Comparison of ENCODE assay signal across 22 cellular contexts in the genomic region with DNA sequence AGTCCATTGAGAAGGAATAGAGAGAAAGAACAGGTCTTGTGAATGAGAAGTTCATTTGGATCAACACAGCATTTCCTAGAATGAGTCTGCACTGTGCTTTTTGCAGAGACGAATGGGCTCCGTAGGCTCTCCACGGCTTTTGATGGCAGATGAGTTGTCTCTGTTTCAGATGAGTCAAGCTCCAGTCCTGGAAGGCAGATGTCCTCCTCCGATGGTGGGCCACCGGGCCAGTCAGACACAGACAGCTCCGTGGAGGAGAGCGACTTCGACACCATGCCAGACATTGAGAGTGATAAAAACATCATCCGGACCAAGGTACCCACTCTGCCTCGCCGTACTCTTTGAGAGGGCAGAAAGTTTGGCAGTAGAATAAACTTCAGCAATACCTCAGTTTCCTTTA.
"Had no signal": no experiment of that assay in that cellular context is flagged by ENCODE, and none has a peak within 500 bp of the region (broad histone marks: within the 10 kb centered on the region; RNA-seq: fewer than 3 reads in every experiment).

No MANE protein-coding gene starts in this region.

- H3K27ac Mint-ChIP-seq: nephron progenitor cell; stimulated activated effector memory CD8-positive, alpha-beta T cell treated with anti-CD3 and anti-CD28 coated beads, Interleukin-12 subunit alpha, Interleukin-12 subunit beta, amount 100 ng/mL, for 72 hours had no signal

- H3K27ac ChIP-seq: gastrocnemius medialis, ovary, psoas muscle, sigmoid colon, thoracic aorta, tibial nerve, upper lobe of left lung had no signal

- ATAC-seq: gastrocnemius medialis; left lobe of liver; naive thymus-derived CD8-positive, alpha-beta T cell; psoas muscle; right cardiac atrium; stimulated activated effector memory CD8-positive, alpha-beta T cell treated with anti-CD3 and anti-CD28 coated beads, Interleukin-12 subunit alpha, Interleukin-12 subunit beta, amount 100 ng/mL, for 72 hours; stimulated activated naive CD8-positive, alpha-beta T cell treated with anti-CD3 and anti-CD28 coated beads, Interleukin-15, Interleukin-2, amounts not matched to agents 100 U/mL and 50 U/mL, for 24 hours had no signal

- H3K9me3 Mint-ChIP-seq: naive thymus-derived CD8-positive, alpha-beta T cell; nephron progenitor cell; stimulated activated effector memory CD8-positive, alpha-beta T cell treated with anti-CD3 and anti-CD28 coated beads, Interleukin-12 subunit alpha, Interleukin-12 subunit beta, amount 100 ng/mL, for 72 hours had no signal

- H3K4me1 ChIP-seq: sigmoid colon had no signal

- H3K27me3 ChIP-seq: dorsolateral prefrontal cortex, gastrocnemius medialis, ovary, sigmoid colon, tibial nerve, upper lobe of left lung had no signal

- H3K9me3 ChIP-seq: gastrocnemius medialis, ovary, psoas muscle, sigmoid colon, thoracic aorta, tibial nerve, upper lobe of left lung had no signal

- DNase-seq: effector CD4-positive, alpha-beta T cell; foreskin fibroblast; gastrocnemius medialis; head of caudate nucleus; kidney; mammary epithelial cell; naive thymus-derived CD8-positive, alpha-beta T cell; nephron progenitor cell; occipital lobe; ovary; psoas muscle; right cardiac atrium; sigmoid colon; stimulated activated CD4-positive, alpha-beta T cell treated with anti-CD3 and anti-CD28 coated beads, Interleukin-2, amount 100 ng/mL, for 24 hours; stimulated activated CD4-positive, alpha-beta T cell treated with anti-CD3 and anti-CD28 coated beads, Interleukin-4, amount 100 ng/mL, for 24 hours; stimulated activated naive CD8-positive, alpha-beta T cell treated with anti-CD3 and anti-CD28 coated beads, Interleukin-15, Interleukin-2, amounts not matched to agents 100 U/mL and 50 U/mL, for 24 hours; upper lobe of left lung had no signal

- H3K4me3 Mint-ChIP-seq: naive thymus-derived CD8-positive, alpha-beta T cell; nephron progenitor cell; stimulated activated effector memory CD8-positive, alpha-beta T cell treated with anti-CD3 and anti-CD28 coated beads, Interleukin-12 subunit alpha, Interleukin-12 subunit beta, amount 100 ng/mL, for 72 hours had no signal

- H3K36me3 ChIP-seq: gastrocnemius medialis, ovary, sigmoid colon, thoracic aorta, tibial nerve, upper lobe of left lung had no signal

- H3K27me3 Mint-ChIP-seq: naive thymus-derived CD8-positive, alpha-beta T cell had no signal

- H3K4me3 ChIP-seq: dorsolateral prefrontal cortex, gastrocnemius medialis, ovary, psoas muscle, sigmoid colon, thoracic aorta, tibial nerve, upper lobe of left lung had no signal
